18 cellular contexts compared by ENCODE assay signal in genomic region chr15:45581919-45582318, GRCh38. TPM values are rescaled to one million over a fixed set of nuclear protein-coding genes. Genes with fewer than 3 reads are reported as not detected.
DNase-seq lines count a peak whose midpoint lies in the region; ATAC-seq and TF ChIP-seq lines count a peak whose summit lies in the region.
"Had no signal": no experiment of that assay in that cellular context is flagged by ENCODE, and none has a peak within 500 bp of the region (broad histone marks: within the 10 kb centered on the region; RNA-seq: fewer than 3 reads in every experiment).

No MANE protein-coding gene starts in this region.

- no peak for ATAC-seq in HG02981 (IDR thresholded peaks at IDR 0.05; ENCODE audit: unreplicated experiment)
- ATAC-seq: A549; CD8-positive, alpha-beta T cell; GM12878 had no signal

- H3K9me3 Mint-ChIP-seq in mesothelial cell of epicardium: no peaks in the 10 kb centered on the region
- H3K9me3 Mint-ChIP-seq: CD4-positive, alpha-beta T cell; CD8-positive, alpha-beta T cell had no signal

- no peak overlapping the region for H3K27ac ChIP-seq in trophoblast cell (ENCODE audit: low read depth, low read length)
- H3K27ac ChIP-seq: A549; BLaER1 treated with 17β-estradiol and CSF1 and Interleukin-3, amounts not matched to agents 10 nM and 100 nM; C4-2B had no signal

- H2BK5ac ChIP-seq in trophoblast cell (ENCODE audit: low read depth, low read length, poor library complexity): no peak overlapping the region

- H3K27ac Mint-ChIP-seq in mesothelial cell of epicardium: no peak overlapping the region
- H3K27ac Mint-ChIP-seq: B cell; CD8-positive, alpha-beta T cell had no signal

- H3K4me3 ChIP-seq in trophoblast cell (ENCODE audit: low read depth, low read length): no peak overlapping the region
- H3K4me3 ChIP-seq: A549; BLaER1 treated with 17β-estradiol and CSF1 and Interleukin-3, amounts not matched to agents 10 nM and 100 nM; GM12878 had no signal

- no peaks in the 10 kb centered on the region for H3K36me3 ChIP-seq in trophoblast cell (ENCODE audit: control insufficient read depth in 1 of 2, insufficient read depth in 2 of 2, low read length in 2 of 2)
- H3K36me3 ChIP-seq: BLaER1 treated with 17β-estradiol and CSF1 and Interleukin-3, amounts not matched to agents 10 nM and 100 nM had no signal

- no peak overlapping the region for H3K14ac ChIP-seq in trophoblast cell (ENCODE audit: low read length)

- H2AK5ac ChIP-seq in trophoblast cell (ENCODE audit: low read length): no peak overlapping the region

- no peak overlapping the region for H3K18ac ChIP-seq in trophoblast cell (ENCODE audit: low read length)

- H4K8ac ChIP-seq in trophoblast cell (ENCODE audit: low read depth, low read length): no peak overlapping the region

- no CpG with 5 or more reads among the region's 2 CpGs for WGBS in trophoblast cell (ENCODE audit: extremely low coverage, insufficient coverage, insufficient read length)

- no peak overlapping the region for H2BK12ac ChIP-seq in trophoblast cell (ENCODE audit: low read length)

- H4K91ac ChIP-seq in trophoblast cell (ENCODE audit: low read depth, low read length): no peak overlapping the region

- H3K36me3 Mint-ChIP-seq in mesothelial cell of epicardium: no peaks in the 10 kb centered on the region

- no peak overlapping the region for H4K12ac ChIP-seq in trophoblast cell (ENCODE audit: low read depth, low read length)

- peaks cover 28% of the 10 kb centered on the region for H3K4me1 Mint-ChIP-seq in mesothelial cell of epicardium

- peak; percentile 15 for DNase-seq in ELF-1 (ENCODE audit: low read depth, low spot score)
- peak; percentile 58 for DNase-seq in islet precursor cell
- peak; percentile 88 for DNase-seq in trophoblast cell
- no peak for DNase-seq in mesothelial cell of epicardium (ENCODE audit: low spot score in 2 of 2, unreplicated experiment in 2 of 2)
- no peak for DNase-seq in T-helper 2 cell
- DNase-seq: AML-193; Caco-2; Calu3; CD4-positive, alpha-beta T cell; CD8-positive, alpha-beta T cell; DMS79 treated with DMSO at 0.1 percent for 48 hours; GDM1 had no signal

- no peak overlapping the region for H2BK120ac ChIP-seq in trophoblast cell (ENCODE audit: insufficient read depth, low read length, poor library complexity)

- no peaks in the 10 kb centered on the region for H3K27me3 Mint-ChIP-seq in mesothelial cell of epicardium (ENCODE audit: low read depth)
- H3K27me3 Mint-ChIP-seq: B cell; CD4-positive, alpha-beta T cell had no signal

- H3K9me3 ChIP-seq in trophoblast cell (ENCODE audit: insufficient read depth, low read depth, low read length): no peaks in the 10 kb centered on the region
- H3K9me3 ChIP-seq: A549; BLaER1 treated with 17β-estradiol and CSF1 and Interleukin-3, amounts not matched to agents 10 nM and 100 nM; Caco-2 had no signal

- peaks cover 5% of the 10 kb centered on the region for H3K79me1 ChIP-seq in trophoblast cell (ENCODE audit: low read length)

- H3K27me3 ChIP-seq in trophoblast cell (ENCODE audit: insufficient read depth, low read length): no peaks in the 10 kb centered on the region
- H3K27me3 ChIP-seq: BLaER1 treated with 17β-estradiol and CSF1 and Interleukin-3, amounts not matched to agents 10 nM and 100 nM had no signal

- no peak overlapping the region for H3K4me2 ChIP-seq in trophoblast cell (ENCODE audit: low read length)
- H3K4me2 ChIP-seq: A549; BLaER1 treated with 17β-estradiol and CSF1 and Interleukin-3, amounts not matched to agents 10 nM and 100 nM had no signal

- peaks cover 3% of the 10 kb centered on the region for H3K79me2 ChIP-seq in trophoblast cell (ENCODE audit: control insufficient read depth, insufficient read depth, low read length, poor library complexity)

- H3K4ac ChIP-seq in trophoblast cell (ENCODE audit: low read depth, low read length): no peak overlapping the region

- TF ChIP-seq CTCF in mesothelial cell of epicardium (IDR thresholded peaks at IDR 0.05; ENCODE audit: unreplicated experiment): no peak

- H3K4me1 ChIP-seq in trophoblast cell (ENCODE audit: control insufficient read depth in 1 of 2, insufficient read depth in 2 of 2, low read length in 2 of 2): peaks cover 0 to 3% of the 10 kb centered on the region in 2 experiments

- no peak overlapping the region for H3K23ac ChIP-seq in trophoblast cell (ENCODE audit: low read length)

- H3K9ac ChIP-seq in trophoblast cell (ENCODE audit: low read length): no peak overlapping the region
- H3K9ac ChIP-seq: BLaER1 treated with 17β-estradiol and CSF1 and Interleukin-3, amounts not matched to agents 10 nM and 100 nM had no signal

- H2AFZ ChIP-seq in trophoblast cell (ENCODE audit: insufficient read depth, low read length, poor library complexity): no peak overlapping the region

- H3K4me3 Mint-ChIP-seq in mesothelial cell of epicardium: no peak overlapping the region
- H3K4me3 Mint-ChIP-seq: B cell; CD8-positive, alpha-beta T cell had no signal

RNA-seq across cellular contexts. Expression of gene BLOC1S6, which starts 5.3 kb away (rescaled TPM):
- polyA plus RNA-seq in trophoblast cell (2013): 17.4 and 17.8 TPM in 2 replicates
- total RNA-seq in mesothelial cell of epicardium: 41.7 to 44.3 TPM (median 43.6 TPM) in 3 replicates

RNA-seq across cellular contexts. Expression of gene SQOR, which starts 52.9 kb away (rescaled TPM):
- 0.29 and 0.30 TPM in 2 replicates for polyA plus RNA-seq in trophoblast cell (2013)
- 0.86 to 0.94 TPM in 2 of 3 replicates, not detected in the other for total RNA-seq in mesothelial cell of epicardium

RNA-seq across cellular contexts. Expression of gene SLC30A4, which starts 59.4 kb away (rescaled TPM):
- 0.36 and 0.42 TPM in 2 replicates for polyA plus RNA-seq in trophoblast cell (2013)
- total RNA-seq in mesothelial cell of epicardium: 14.9 to 15.4 TPM (median 15.0 TPM) in 3 replicates

Comparison
In these comparisons a context has a peak if more than half of its experiments do, and no peak if none do; other contexts are left out.
1. DNase-seq: peak in ELF-1 (single experiment), islet precursor cell (single experiment) and trophoblast cell (2 of 2); none in mesothelial cell of epicardium (0 of 2) and T-helper 2 cell (0 of 5).